ENCODE assay signal across 9 cellular contexts in the genomic region with DNA sequence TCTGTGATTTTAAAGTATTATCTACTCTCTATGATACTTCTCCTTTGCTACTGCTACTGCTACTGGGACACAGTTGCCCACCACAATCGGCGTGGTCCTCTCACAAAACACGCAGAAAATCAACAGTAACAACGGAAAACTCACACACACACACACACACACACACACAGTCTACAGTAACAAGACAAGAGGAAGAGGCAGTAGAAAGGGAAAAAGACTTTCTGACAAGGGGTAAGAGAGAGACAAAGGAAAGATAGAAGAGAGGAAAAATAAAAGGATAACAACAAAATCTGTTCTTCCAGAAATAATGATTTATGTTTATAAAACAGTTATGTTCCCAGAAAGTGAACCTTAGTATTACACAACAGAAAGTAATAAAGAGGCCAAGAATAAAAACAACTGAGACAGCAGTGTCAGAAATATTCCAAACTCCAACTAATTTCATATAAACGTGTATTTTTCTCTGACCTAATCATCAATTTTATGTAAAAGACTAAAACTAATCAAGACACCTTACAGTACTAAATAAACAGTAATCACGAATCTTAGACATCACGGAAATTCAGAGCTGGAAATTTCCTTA. TPM values are rescaled to one million over a fixed set of nuclear protein-coding genes. Genes with fewer than 3 reads are reported as not detected.
DNase-seq lines count a peak whose midpoint lies in the region; ATAC-seq and TF ChIP-seq lines count a peak whose summit lies in the region.
"Had no signal": no experiment of that assay in that cellular context is flagged by ENCODE, and none has a peak within 500 bp of the region (broad histone marks: within the 10 kb centered on the region; RNA-seq: fewer than 3 reads in every experiment).

No MANE protein-coding gene starts in this region.

- H3K27me3 ChIP-seq in iPS-18a (ENCODE audit: control insufficient read depth, insufficient read depth, low read length) (no peaks in the 10 kb centered on the region), stomach (no peaks in the 10 kb centered on the region)

- H3K9ac ChIP-seq in iPS-18a (ENCODE audit: low read length): peak overlapping the region; percentile 44

- peaks cover 33% of the 10 kb centered on the region for H3K4me1 Mint-ChIP-seq in activated CD4-positive, alpha-beta memory T cell treated with anti-CD3 and anti-CD28 coated beads for 36 hours (ENCODE audit: low read depth)

- WGBS in stomach, 5 donors: 3 to 7% (median 5%) methylated on average over 7 of the region's 7 CpGs

- H3K4me3 Mint-ChIP-seq in activated CD4-positive, alpha-beta memory T cell treated with anti-CD3 and anti-CD28 coated beads for 36 hours: peak overlapping the region; percentile 89

- H3K36me3 Mint-ChIP-seq in activated CD4-positive, alpha-beta memory T cell treated with anti-CD3 and anti-CD28 coated beads for 36 hours: peaks cover 16% of the 10 kb centered on the region

- no peak for TF ChIP-seq POLR2A in stomach (IDR thresholded peaks at IDR 0.05)

- ATAC-seq in GM19463 (IDR thresholded peaks at IDR 0.05; ENCODE audit: unreplicated experiment): no peak

- H3K9me3 Mint-ChIP-seq in activated CD4-positive, alpha-beta memory T cell treated with anti-CD3 and anti-CD28 coated beads for 36 hours: no peaks in the 10 kb centered on the region

- peaks cover 20% of the 10 kb centered on the region for H3K4me1 ChIP-seq in iPS-18a (ENCODE audit: control insufficient read depth, low read depth, low read length)
- H3K4me1 ChIP-seq in stomach: peaks cover 22 to 67% (median 43%) of the 10 kb centered on the region in 4 donors

- CTCF ChIA-PET in activated CD4-positive, alpha-beta memory T cell treated with anti-CD3 and anti-CD28 coated beads for 36 hours (lab: Charles Lee): interaction anchor here (0.7 to 3.1 kb wide), 7 partner anchors 8 to 200 kb away, joined by 3 to 13 read pairs (median 4); a partner anchor contains a TSS

- no peaks in the 10 kb centered on the region for H3K36me3 ChIP-seq in iPS-18a (ENCODE audit: control insufficient read depth, low read depth, low read length)
- no peaks in the 10 kb centered on the region for H3K36me3 ChIP-seq in stomach

- peak overlapping the region; percentile 93 for H3K4me3 ChIP-seq in iPS-18a (ENCODE audit: low read length)
- peak overlapping the region; percentile 87 to 93 (median 90) for H3K4me3 ChIP-seq in stomach

- H3K27ac ChIP-seq in iPS-18a (ENCODE audit: low read length) (no peak overlapping the region), stomach (peak overlapping the region in 4 of 5 donors; percentile 93 to 98 (median 95))

- no peaks in the 10 kb centered on the region for H3K27me3 Mint-ChIP-seq in activated CD4-positive, alpha-beta memory T cell treated with anti-CD3 and anti-CD28 coated beads for 36 hours

- POLR2A ChIA-PET in activated CD4-positive, alpha-beta memory T cell treated with anti-CD3 and anti-CD28 coated beads for 36 hours (lab: Charles Lee): interaction anchor here (1.2 to 4.4 kb wide), 4 partner anchors 21 to 134 kb away, joined by 3 to 32 read pairs (median 8); a partner anchor contains a TSS

- H3K27ac Mint-ChIP-seq in activated CD4-positive, alpha-beta memory T cell treated with anti-CD3 and anti-CD28 coated beads for 36 hours: peak overlapping the region; percentile 88

- TF ChIP-seq CTCF in stomach (IDR thresholded peaks at IDR 0.05): no peak

- peak; percentile 21 for DNase-seq in SIG-M5 treated with dmso at 0.1 percent for 504 hours (lab: John Stamatoyannopoulos, UW; ENCODE audit: unreplicated experiment)
- DNase-seq in SIG-M5 (lab: John Stamatoyannopoulos, UW): no peak
- no peak for DNase-seq in activated CD4-positive, alpha-beta memory T cell treated with anti-CD3 and anti-CD28 coated beads for 36 hours
- DNase-seq in stomach: no peak
- DNase-seq in inferior parietal cortex (ENCODE audit: extremely low spot score): no peak
- DNase-seq in AG08395 (ENCODE audit: low spot score): no peak
- DNase-seq: stimulated activated CD4-positive, alpha-beta T cell treated with anti-CD3 and anti-CD28 coated beads, Interleukin-2, amount 100 ng/mL, for 48 hours had no signal

- no peak for TF ChIP-seq EP300 in stomach (IDR thresholded peaks at IDR 0.05)

- H3K9me3 ChIP-seq in iPS-18a (ENCODE audit: control insufficient read depth, low read depth, low read length) (no peaks in the 10 kb centered on the region), stomach (no peaks in the 10 kb centered on the region)

- intact Hi-C loops in activated CD4-positive, alpha-beta memory T cell treated with anti-CD3 and anti-CD28 coated beads for 36 hours (cut with micrococcal nuclease): loop anchor here (2.0 kb wide), 2 partner anchors 40 to 86 kb away; no protein-coding TSS in a partner anchor
- intact Hi-C loops in stomach (cut with DNase I; ENCODE audit: low total_unique reads): loop anchor here (10.0 kb wide), 1 partner anchor 84 kb away; no protein-coding TSS in a partner anchor

RNA-seq across cellular contexts. Expression of a gene that starts 2.9 kb away (rescaled TPM):
- 10 to 100 TPM; 63.7 to 66.2 TPM for total RNA-seq in activated CD4-positive, alpha-beta memory T cell treated with anti-CD3 and anti-CD28 coated beads for 36 hours
- 10 to 100 TPM; 17.4 to 51.4 (median 21.0) TPM for total RNA-seq in stomach
- 10 to 100 TPM; 13.1 to 21.8 (median 18.6) TPM for polyA plus RNA-seq in stomach
